In the genomic region with DNA sequence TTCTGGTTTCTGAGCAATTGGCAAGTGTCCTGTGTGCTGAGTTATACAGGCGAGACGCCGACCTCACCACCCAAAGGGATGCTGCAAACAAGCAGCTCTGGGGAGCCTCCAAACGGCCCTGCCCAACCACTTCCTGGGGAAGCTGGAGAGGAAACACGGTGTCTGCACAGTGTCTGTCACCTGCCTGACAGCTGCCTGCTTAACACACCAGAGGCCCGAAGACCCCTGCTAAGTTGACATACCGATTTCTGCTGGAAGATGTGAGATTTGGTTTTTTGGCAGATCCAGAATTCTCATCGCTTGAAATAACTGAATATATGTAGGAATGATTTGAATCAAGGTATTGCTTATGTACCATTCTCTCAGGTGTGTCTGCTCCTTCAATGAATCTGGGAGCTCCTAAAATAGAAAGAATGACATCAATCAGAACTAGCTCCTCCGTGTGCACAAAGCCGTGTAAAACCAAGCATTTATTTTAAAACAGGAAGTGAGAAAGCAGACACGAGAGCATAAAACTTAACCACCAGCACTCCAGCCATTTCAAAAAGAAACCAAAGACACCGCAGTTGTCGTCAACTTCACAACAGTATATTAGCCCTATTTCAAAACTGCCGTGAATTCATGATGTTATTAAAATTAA, we compare ENCODE assay signal across 7 cellular contexts. TPM values are rescaled to one million over a fixed set of nuclear protein-coding genes. Genes with fewer than 3 reads are reported as not detected.
DNase-seq lines count a peak whose midpoint lies in the region; ATAC-seq and TF ChIP-seq lines count a peak whose summit lies in the region.

No MANE protein-coding gene starts in this region.

- no peaks in the 10 kb centered on the region for H3K9me2 ChIP-seq in SK-N-SH

- H3K27ac Mint-ChIP-seq in activated naive CD4-positive, alpha-beta T cell treated with anti-CD3 and anti-CD28 coated beads, Interleukin-2, amount 10 ng/mL, durations not matched to agents 7 days and 5 days: peak overlapping the region; percentile 94

- no peak overlapping the region for H3K4me3 ChIP-seq in SK-N-SH (ENCODE audit: low read depth in 2 of 2, low read length in 1 of 2)

- H3K9me3 ChIP-seq in SK-N-SH: no peaks in the 10 kb centered on the region

- no peak overlapping the region for H3K9ac ChIP-seq in SK-N-SH

- CTCF ChIA-PET in SK-N-SH (lab: Yijun Ruan, JAX): interaction anchor here (6.0 kb wide), 1 partner anchor 51 kb away, joined by 50 read pairs; no protein-coding TSS in a partner anchor
- CTCF ChIA-PET in activated naive CD4-positive, alpha-beta T cell treated with anti-CD3 and anti-CD28 coated beads, Interleukin-2, amount 10 ng/mL, durations not matched to agents 7 days and 5 days (lab: Charles Lee): interaction anchor here (1.0 to 7.9 kb wide), 6 partner anchors 10 to 91 kb away, joined by 3 to 68 read pairs (median 6); partner anchors contain the start of gene RTP3

- TF ChIP-seq RAD21 in SK-N-SH (IDR thresholded peaks at IDR 0.05; ENCODE audit: low read length): no peak

- no peak for TF ChIP-seq CTCF in SK-N-SH (IDR thresholded peaks at IDR 0.05)

- H3K27ac ChIP-seq in SK-N-SH (ENCODE audit: low read depth in 2 of 2, low read length in 1 of 2) (no peak overlapping the region), layer of hippocampus (ENCODE audit: low read depth, low read length) (peak overlapping the region; percentile 14)

- no peaks in the 10 kb centered on the region for H3K36me3 ChIP-seq in SK-N-SH (replicated peaks in 1 of 2; ENCODE audit: control insufficient read depth in 1 of 2, insufficient read depth in 2 of 2, low read length in 1 of 2)

- no peak overlapping the region for H3K4me2 ChIP-seq in SK-N-SH

- POLR2A ChIA-PET in SK-N-SH (lab: Yijun Ruan, JAX): no interaction called here

- DNase-seq in SK-N-SH (no peak), NCI-H2029 treated with DMSO at 0.1 percent for 48 hours (lab: John Stamatoyannopoulos, UW) (no peak)
- DNase-seq in activated naive CD4-positive, alpha-beta T cell treated with anti-CD3 and anti-CD28 coated beads, Interleukin-2, amount 10 ng/mL, durations not matched to agents 7 days and 5 days: peak; percentile 92
- DNase-seq in stimulated activated CD8-positive, alpha-beta memory T cell treated with anti-CD3 and anti-CD28 coated beads, Interleukin-4, amount 100 ng/mL, for 4 hours (ENCODE audit: low read depth in 2 of 2, low spot score in 1 of 2): peak; percentile 47 to 72

- H3K4me1 ChIP-seq in SK-N-SH (ENCODE audit: control insufficient read depth in 1 of 2, insufficient read depth in 2 of 2, low read depth in 1 of 2, low read length in 1 of 2): peaks cover 0 to 3% of the 10 kb centered on the region in 2 experiments; a peak in 1 of 4 replicates

- peak; percentile 73 for ATAC-seq in GM19025 (IDR thresholded peaks at IDR 0.05; ENCODE audit: low read depth, unreplicated experiment)
- peak; percentile 79 for ATAC-seq in HG03066 (IDR thresholded peaks at IDR 0.05; ENCODE audit: low read depth, unreplicated experiment)

- no peaks in the 10 kb centered on the region for H3K79me2 ChIP-seq in SK-N-SH (ENCODE audit: insufficient read depth)

- H4K20me1 ChIP-seq in SK-N-SH (ENCODE audit: insufficient read depth): no peaks in the 10 kb centered on the region

- H3K27me3 ChIP-seq in SK-N-SH (ENCODE audit: insufficient read depth) (no peaks in the 10 kb centered on the region), layer of hippocampus (ENCODE audit: control insufficient read depth, insufficient read depth, low read length) (no peaks in the 10 kb centered on the region)

- H3F3A ChIP-seq in SK-N-SH (replicated peaks; ENCODE audit: insufficient read depth): no peaks in the 10 kb centered on the region

- 55% methylated on average over 14 of the region's 14 CpGs for WGBS in SK-N-SH (ENCODE audit: low lambda C conversion rate)

- H3K27me3 Mint-ChIP-seq in activated naive CD4-positive, alpha-beta T cell treated with anti-CD3 and anti-CD28 coated beads, Interleukin-2, amount 10 ng/mL, durations not matched to agents 7 days and 5 days: peaks cover 8% of the 10 kb centered on the region

- H3K36me3 Mint-ChIP-seq in activated naive CD4-positive, alpha-beta T cell treated with anti-CD3 and anti-CD28 coated beads, Interleukin-2, amount 10 ng/mL, durations not matched to agents 7 days and 5 days: peaks cover 17% of the 10 kb centered on the region

- peak overlapping the region; percentile 54 for H3K4me3 Mint-ChIP-seq in activated naive CD4-positive, alpha-beta T cell treated with anti-CD3 and anti-CD28 coated beads, Interleukin-2, amount 10 ng/mL, durations not matched to agents 7 days and 5 days

- H3K9me3 Mint-ChIP-seq in activated naive CD4-positive, alpha-beta T cell treated with anti-CD3 and anti-CD28 coated beads, Interleukin-2, amount 10 ng/mL, durations not matched to agents 7 days and 5 days: peaks cover 2% of the 10 kb centered on the region

- no peak overlapping the region for H2AFZ ChIP-seq in SK-N-SH (ENCODE audit: low read depth)

- peaks cover 83% of the 10 kb centered on the region for H3K4me1 Mint-ChIP-seq in activated naive CD4-positive, alpha-beta T cell treated with anti-CD3 and anti-CD28 coated beads, Interleukin-2, amount 10 ng/mL, durations not matched to agents 7 days and 5 days

- no peak for TF ChIP-seq EP300 in SK-N-SH (IDR thresholded peaks at IDR 0.05; ENCODE audit: borderline replicate concordance in 1 of 2, low read depth in 1 of 2, low read length in 1 of 2)

TF ChIP-seq in SK-N-SH, 30 proteins besides CTCF, POLR2A, EP300 and RAD21:
- TF ChIP-seq, protein P1, sequence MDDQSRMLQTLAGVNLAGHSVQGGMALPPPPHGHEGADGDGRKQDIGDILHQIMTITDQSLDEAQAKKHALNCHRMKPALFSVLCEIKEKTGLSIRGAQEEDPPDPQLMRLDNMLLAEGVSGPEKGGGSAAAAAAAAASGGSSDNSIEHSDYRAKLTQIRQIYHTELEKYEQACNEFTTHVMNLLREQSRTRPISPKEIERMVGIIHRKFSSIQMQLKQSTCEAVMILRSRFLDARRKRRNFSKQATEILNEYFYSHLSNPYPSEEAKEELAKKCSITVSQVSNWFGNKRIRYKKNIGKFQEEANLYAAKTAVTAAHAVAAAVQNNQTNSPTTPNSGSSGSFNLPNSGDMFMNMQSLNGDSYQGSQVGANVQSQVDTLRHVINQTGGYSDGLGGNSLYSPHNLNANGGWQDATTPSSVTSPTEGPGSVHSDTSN (IDR thresholded peaks at IDR 0.05): 0 out of 2 replicates have a peak, but pooled peaks have one; percentile 10
- no peak for TF ChIP-seq POLR2AphosphoS5 (IDR thresholded peaks at IDR 0.05; ENCODE audit: low read depth, low read length)
- peak; percentile 31; the same call in 1 of the 2 replicates for TF ChIP-seq TCF12 (IDR thresholded peaks at IDR 0.05)
- TF ChIP-seq FOXJ3 (CRISPR knock-in tag; IDR thresholded peaks at IDR 0.05): no peak
- no peak for TF ChIP-seq RFX5 (IDR thresholded peaks at IDR 0.05; ENCODE audit: low read length)

RNA-seq across cellular contexts. Expression of gene LRRC2, which starts 27.2 kb away (rescaled TPM):
- polyA plus RNA-seq in SK-N-SH (2012; rRNA removed): 0.13 and 0.23 TPM in 2 replicates
- 0.24 and 0.27 TPM in 2 replicates for polyA plus RNA-seq in SK-N-SH (2012; cell fraction: cytosol; rRNA removed)
- 0.15 and 0.26 TPM in 2 replicates for polyA plus RNA-seq in SK-N-SH (2012; cell fraction: nucleus; rRNA removed)

RNA-seq across cellular contexts. Expression of gene RTP3, which starts 41.1 kb away (rescaled TPM):
- not detected in 2 replicates for polyA plus RNA-seq in SK-N-SH (2012; rRNA removed)
- polyA plus RNA-seq in SK-N-SH (2012; cell fraction: cytosol; rRNA removed): not detected in 2 replicates
- polyA plus RNA-seq in SK-N-SH (2012; cell fraction: nucleus; rRNA removed): not detected in 2 replicates

Comparison
In these comparisons a context has a peak if more than half of its experiments do, and no peak if none do; other contexts are left out.
1. DNase-seq: peak in activated naive CD4-positive, alpha-beta T cell treated with anti-CD3 and anti-CD28 coated beads, Interleukin-2, amount 10 ng/mL, durations not matched to agents 7 days and 5 days (single experiment) and stimulated activated CD8-positive, alpha-beta memory T cell treated with anti-CD3 and anti-CD28 coated beads, Interleukin-4, amount 100 ng/mL, for 4 hours (2 of 2); none in SK-N-SH (single experiment) and NCI-H2029 treated with DMSO at 0.1 percent for 48 hours (single experiment).